ENCODE assay signal across 9 cellular contexts in the genomic region with DNA sequence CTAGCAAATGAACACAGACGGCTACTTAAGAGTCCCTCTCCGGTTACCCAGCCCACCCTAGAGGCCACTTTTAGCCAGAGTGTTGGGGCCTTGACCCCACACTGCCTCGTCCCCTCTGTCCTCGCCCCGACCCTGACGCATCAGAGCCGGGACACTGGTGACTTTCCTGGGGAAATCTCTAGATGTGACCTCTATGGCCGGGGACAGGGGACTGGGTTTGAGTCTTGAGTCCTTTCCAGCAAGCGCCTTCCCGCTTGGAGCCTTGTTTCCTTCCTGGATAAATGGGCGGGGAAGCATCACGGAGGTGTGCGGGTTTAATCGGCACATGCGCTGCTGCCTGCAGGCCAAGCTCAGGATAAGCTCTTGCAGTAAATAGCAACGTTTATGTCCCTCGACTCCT. TPM values are rescaled to one million over a fixed set of nuclear protein-coding genes. Genes with fewer than 3 reads are reported as not detected.
"Had no signal": no experiment of that assay in that cellular context is flagged by ENCODE, and none has a peak within 500 bp of the region (broad histone marks: within the 10 kb centered on the region; RNA-seq: fewer than 3 reads in every experiment).

No MANE protein-coding gene starts in this region.

- FAIRE-seq: H54, HTR-8/SVneo, K562 had no signal

- ATAC-seq: K562 had no signal

- H3K4me3 ChIP-seq: K562 had no signal

- DNase-seq: GOT3, H9, HCEC 1CT, IMR-90, KG1 had no signal

RNA-seq across cellular contexts. Expression of gene NPTX2, which starts 40.7 kb away (rescaled TPM):
- total RNA-seq: HT-29 had no signal
- polyA plus RNA-seq: K562 had no signal
